ENCODE assay signal across 16 cellular contexts in the genomic region with DNA sequence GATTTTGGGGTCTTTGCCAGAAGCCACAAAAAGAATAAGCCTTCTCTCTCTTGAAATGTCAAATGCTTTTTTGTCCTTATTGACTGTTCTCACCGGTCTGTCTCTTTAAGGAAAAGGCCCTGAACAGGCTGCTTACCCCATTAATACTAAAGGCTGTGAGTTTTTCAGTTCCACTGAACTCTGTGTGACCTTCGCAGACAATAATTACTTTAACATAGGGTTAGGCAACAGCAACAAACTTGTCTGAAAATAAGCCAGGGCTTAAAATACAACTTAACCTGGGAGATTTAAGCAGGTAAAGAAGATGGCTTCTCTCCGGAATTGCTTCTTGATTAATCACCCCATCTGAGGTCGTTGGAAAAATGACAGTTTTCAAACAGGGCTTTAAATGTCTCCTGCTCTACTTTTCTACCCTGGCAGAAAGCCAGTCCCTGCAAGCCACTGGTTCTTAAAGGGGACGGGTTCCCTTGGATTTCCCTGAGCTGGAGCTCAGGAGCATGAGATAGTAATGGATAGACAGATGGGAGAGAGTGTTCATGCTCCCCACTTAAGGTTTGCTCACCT.
DNase-seq lines count a peak whose midpoint lies in the region; ATAC-seq and TF ChIP-seq lines count a peak whose summit lies in the region.
"Had no signal": no experiment of that assay in that cellular context is flagged by ENCODE, and none has a peak within 500 bp of the region (broad histone marks: within the 10 kb centered on the region; RNA-seq: fewer than 3 reads in every experiment).

No MANE protein-coding gene starts in this region.

- H3K27ac ChIP-seq in body of pancreas (peak overlapping the region in 1 of 4 donors; percentile 34), subcutaneous abdominal adipose tissue (ENCODE audit: low read depth, low read length) (no peak overlapping the region)
- H3K27ac ChIP-seq: coronary artery, esophagus squamous epithelium had no signal

- TF ChIP-seq POLR2A in body of pancreas (IDR thresholded peaks at IDR 0.05) = no peak

- H3K9ac ChIP-seq in subcutaneous abdominal adipose tissue (ENCODE audit: low read length in 5 of 5) = peak overlapping the region in 2 of 5 donors; percentile 12 to 22

- no peaks in the 10 kb centered on the region for H3K9me3 ChIP-seq in body of pancreas
- H3K9me3 ChIP-seq in subcutaneous abdominal adipose tissue (ENCODE audit: control insufficient read depth in 5 of 5, low read length in 5 of 5) = peaks cover 0 to 3% (median 0%) of the 10 kb centered on the region in 5 donors
- H3K9me3 ChIP-seq: esophagus squamous epithelium had no signal

- DNase-seq in NCI-H524 (lab: John Stamatoyannopoulos, UW) = peak; percentile 35 to 80
- DNase-seq in body of pancreas = peak in 3 of 4 donors; percentile 15 to 41 (median 29)
- peak; percentile 19 for DNase-seq in kidney glomerular epithelial cell (lab: John Stamatoyannopoulos, UW)
- no peak for DNase-seq in NCI-H1436 treated with DMSO at 0.1 percent for 48 hours (lab: John Stamatoyannopoulos, UW)
- DNase-seq: activated CD8-positive, alpha-beta memory T cell treated with anti-CD3 and anti-CD28 coated beads, Interleukin-2, amount 50 U/mL, for 48 hours; CD8-positive, alpha-beta memory T cell; esophagus squamous epithelium; GDM1; NCI-H187 treated with DMSO at 0.1 percent for 48 hours; stimulated activated naive CD8-positive, alpha-beta T cell treated with anti-CD3 and anti-CD28 coated beads, Interleukin-15, amount 100 ng/mL, for 72 hours had no signal

- H3K4me1 ChIP-seq in body of pancreas (peaks cover 6% of the 10 kb centered on the region), subcutaneous abdominal adipose tissue (ENCODE audit: control insufficient read depth in 5 of 5, insufficient read depth in 5 of 5, low read length in 5 of 5) (peaks cover 5 to 13% (median 10%) of the 10 kb centered on the region in 5 donors)

- no peaks in the 10 kb centered on the region for H3K36me3 ChIP-seq in body of pancreas (replicated peaks in 1 of 2; ENCODE audit: insufficient read depth in 1 of 2, low read depth in 2 of 2)
- H3K36me3 ChIP-seq in subcutaneous abdominal adipose tissue (ENCODE audit: control insufficient read depth in 5 of 5, insufficient read depth in 5 of 5, low read length in 5 of 5) = no peaks in the 10 kb centered on the region
- H3K36me3 ChIP-seq: esophagus squamous epithelium had no signal

- no peak overlapping the region for H3K4me3 ChIP-seq in body of pancreas
- peak overlapping the region in 4 of 5 donors; percentile 28 to 48 (median 38) for H3K4me3 ChIP-seq in subcutaneous abdominal adipose tissue (ENCODE audit: low read depth in 1 of 5, low read length in 5 of 5)
- H3K4me3 ChIP-seq: coronary artery, esophagus squamous epithelium, GM23338 had no signal

- intact Hi-C loops in body of pancreas (cut with DNase I) = no loop called here

- no peaks in the 10 kb centered on the region for H3K27me3 ChIP-seq in body of pancreas
- H3K27me3 ChIP-seq in subcutaneous abdominal adipose tissue (ENCODE audit: control insufficient read depth in 5 of 5, insufficient read depth in 4 of 5, low read length in 5 of 5) = no peaks in the 10 kb centered on the region
- H3K27me3 ChIP-seq: esophagus squamous epithelium had no signal

- ATAC-seq in body of pancreas (peak; percentile 58), HG03442 (IDR thresholded peaks at IDR 0.05; ENCODE audit: unreplicated experiment) (no peak), GM18502 (IDR thresholded peaks at IDR 0.05; ENCODE audit: poor library complexity, unreplicated experiment) (no peak)
- ATAC-seq: GM23338; stimulated activated naive CD8-positive, alpha-beta T cell treated with anti-CD3 and anti-CD28 coated beads, Interleukin-15, amount 100 ng/mL, for 72 hours; WTC11 had no signal

- 8 to 14% methylated on average over 5 of the region's 5 CpGs for WGBS in body of pancreas, 2 donors

- TF ChIP-seq CTCF in body of pancreas (IDR thresholded peaks at IDR 0.05) = no peak

Comparison
In these comparisons a context has a peak if more than half of its experiments do, and no peak if none do; other contexts are left out.
1. H3K4me3 ChIP-seq: peak in subcutaneous abdominal adipose tissue (4 of 5); none in body of pancreas (0 of 2).